Comparison of ENCODE assay signal across 10 cellular contexts in the genomic region with DNA sequence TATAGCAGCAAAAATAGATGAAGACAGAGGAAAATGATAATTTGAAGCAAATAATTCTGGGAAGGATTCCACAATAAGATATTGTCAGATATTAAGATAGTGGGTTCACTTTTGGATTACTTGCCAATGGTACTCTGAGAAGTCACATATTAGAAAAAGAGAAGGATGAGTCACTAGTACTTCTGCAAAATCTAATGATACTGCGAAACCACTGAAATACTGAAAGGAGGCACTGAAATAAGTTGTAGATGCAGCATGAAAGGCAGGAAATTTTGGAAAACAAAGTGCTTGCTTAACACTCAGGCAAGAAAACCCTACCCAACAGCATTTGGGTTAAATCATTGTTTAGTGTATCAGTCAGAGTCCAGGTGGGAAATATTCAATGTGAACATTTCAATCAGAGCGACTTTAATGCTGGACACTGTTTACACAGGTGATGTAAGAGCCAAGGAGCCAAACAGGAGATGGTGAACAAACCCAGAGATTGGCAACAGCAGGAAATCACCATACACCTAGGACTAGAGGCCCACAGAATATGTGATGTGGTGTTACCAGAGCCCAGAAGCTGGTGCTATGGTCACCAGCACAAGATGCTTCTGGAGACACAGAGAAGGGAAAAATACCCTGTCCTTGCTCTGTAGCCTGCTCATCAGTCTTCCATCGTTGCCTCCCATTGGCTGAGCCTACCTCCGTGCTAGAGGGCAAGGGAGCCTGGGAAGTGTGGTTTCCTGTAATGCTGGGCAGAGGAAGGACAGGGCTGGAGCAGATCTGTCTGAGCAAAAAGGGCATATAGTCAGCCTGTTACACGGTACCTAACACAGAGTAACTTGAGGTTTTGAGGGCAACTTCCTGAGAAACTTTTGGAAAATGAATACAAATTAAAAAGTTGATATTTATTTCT.
DNase-seq lines count a peak whose midpoint lies in the region; ATAC-seq, FAIRE-seq and TF ChIP-seq lines count a peak whose summit lies in the region.
"Had no signal": no experiment of that assay in that cellular context is flagged by ENCODE, and none has a peak within 500 bp of the region (broad histone marks: within the 10 kb centered on the region; RNA-seq: fewer than 3 reads in every experiment).

No MANE protein-coding gene starts in this region.

- H3K79me1 ChIP-seq in H1 (ENCODE audit: low read depth, low read length), result no peaks in the 10 kb centered on the region

- H2BK5ac ChIP-seq in H1 (ENCODE audit: low read depth, low read length), result no peak overlapping the region

- H2AK5ac ChIP-seq in H1 (ENCODE audit: low read depth, low read length), result no peak overlapping the region

- no peak overlapping the region for H4K5ac ChIP-seq in H1 (ENCODE audit: insufficient read length, low read depth, low read length)

- no peaks in the 10 kb centered on the region for H3K79me2 ChIP-seq in H1 (ENCODE audit: control insufficient read depth in 1 of 2, insufficient read depth in 2 of 2, low read length in 2 of 2)

- H3K27me3 ChIP-seq in H1 (replicated peaks in 1 of 4; ENCODE audit: control insufficient read depth in 3 of 4, extremely low read depth in 1 of 4, insufficient read depth in 3 of 4, low read length in 3 of 4) (no peaks in the 10 kb centered on the region), BE2C (no peaks in the 10 kb centered on the region)
- H3K27me3 ChIP-seq: cardiac muscle cell had no signal

- FAIRE-seq in H1 (lab: Jason Lieb, UNC), result no peak

- H3K4me3 ChIP-seq in NB4 (ENCODE audit: low read depth, low read length), result no peak overlapping the region
- no peak overlapping the region for H3K4me3 ChIP-seq in H1 (ENCODE audit: extremely low read depth in 1 of 4, insufficient read depth in 2 of 4, low read depth in 3 of 4, low read length in 4 of 4)
- no peak overlapping the region for H3K4me3 ChIP-seq in BE2C (ENCODE audit: low read depth, low read length)
- H3K4me3 ChIP-seq: cardiac muscle cell, HAP-1 had no signal

- no peak overlapping the region for H2BK120ac ChIP-seq in H1 (replicated peaks; ENCODE audit: low read depth, low read length)

- no peaks in the 10 kb centered on the region for H3K23me2 ChIP-seq in H1 (ENCODE audit: low read depth, low read length)

- peak; percentile 76 for ATAC-seq in GM18502 (IDR thresholded peaks at IDR 0.05; ENCODE audit: poor library complexity, unreplicated experiment)
- ATAC-seq in GM21447 (IDR thresholded peaks at IDR 0.05; ENCODE audit: unreplicated experiment), result peak; percentile 73

- H2BK12ac ChIP-seq in H1 (ENCODE audit: low read depth, low read length), result no peak overlapping the region

- no peak for TF ChIP-seq EP300 in H1 (IDR thresholded peaks at IDR 0.05; ENCODE audit: borderline replicate concordance in 1 of 2, low read depth in 2 of 2, low read length in 2 of 2)

- no peak overlapping the region for H3K9ac ChIP-seq in H1 (replicated peaks in 1 of 4; ENCODE audit: extremely low read depth in 1 of 4, low read depth in 3 of 4, low read length in 3 of 4)

- no peaks in the 10 kb centered on the region for H3K9me3 ChIP-seq in H1 (ENCODE audit: insufficient read depth in 2 of 2, low read depth in 1 of 2, low read length in 1 of 2)
- H3K9me3 ChIP-seq in BE2C, result no peaks in the 10 kb centered on the region
- H3K9me3 ChIP-seq: HAP-1 had no signal

- H3K4me1 ChIP-seq in H1 (replicated peaks in 1 of 4; ENCODE audit: control insufficient read depth in 3 of 4, insufficient read depth in 4 of 4, low read length in 3 of 4) (no peaks in the 10 kb centered on the region), BE2C (no peaks in the 10 kb centered on the region)
- H3K4me1 ChIP-seq: HAP-1 had no signal

- H3K36me3 ChIP-seq in H1 (ENCODE audit: control insufficient read depth in 2 of 4, insufficient read depth in 4 of 4, low read length in 3 of 4), result no peaks in the 10 kb centered on the region
- no peaks in the 10 kb centered on the region for H3K36me3 ChIP-seq in BE2C
- H3K36me3 ChIP-seq: cardiac muscle cell, HAP-1 had no signal

- 89% methylated on average over 5 of the region's 5 CpGs; no CpG with 5 or more reads in 1 of the 2 experiments for WGBS in H1 (ENCODE audit: extremely low coverage in 1 of 2, insufficient coverage in 1 of 2, insufficient read length in 1 of 2, insufficient replicate concordance in 2 of 2, low coverage in 1 of 2, low lambda C conversion rate in 2 of 2, missing lambda C conversion rate in 1 of 2), 2 experiments

- no peak overlapping the region for H3K4me2 ChIP-seq in H1 (ENCODE audit: insufficient read depth in 1 of 2, low read depth in 2 of 2, low read length in 2 of 2)

- H2BK15ac ChIP-seq in H1 (ENCODE audit: low read length), result no peak overlapping the region

- peak; percentile 70 for DNase-seq in NB4 (ENCODE audit: low read depth)
- DNase-seq in H1 (ENCODE audit: low read depth in 1 of 2, low spot score in 2 of 2), result no peak
- DNase-seq in iPS-NIHi7 (ENCODE audit: extremely low spot score), result no peak
- no peak for DNase-seq in BE2C
- DNase-seq in activated CD4-positive, alpha-beta T cell treated with anti-CD3 and anti-CD28 coated beads, Interleukin-2, amount 50 U/mL, for 1 hour, result no peak
- DNase-seq: NCI-H1048 had no signal

- no peak overlapping the region for H3K18ac ChIP-seq in H1 (ENCODE audit: extremely low read depth, low read length)

- no peak overlapping the region for H3K56ac ChIP-seq in H1 (replicated peaks; ENCODE audit: insufficient read length, low read depth, low read length)

- H3K14ac ChIP-seq in H1 (ENCODE audit: insufficient read length), result no peak overlapping the region

- H2AFZ ChIP-seq in H1 (ENCODE audit: low read length), result 0 out of 2 replicates have a peak overlapping the region, but pooled peaks have one; percentile 79

- no peak overlapping the region for H3K23ac ChIP-seq in H1 (ENCODE audit: insufficient read length)

- no peak overlapping the region for H3K27ac ChIP-seq in H1 (ENCODE audit: low read depth, low read length)
- H3K27ac ChIP-seq: cardiac muscle cell had no signal

- no peaks in the 10 kb centered on the region for H4K20me1 ChIP-seq in H1 (replicated peaks in 1 of 2; ENCODE audit: control insufficient read depth in 1 of 2, insufficient read depth in 2 of 2, low read length in 2 of 2)

- TF ChIP-seq RAD21 in H1 (IDR thresholded peaks at IDR 0.05 in 1 of 2, conservative IDR thresholded peaks at IDR 0.05 in 1 of 2; ENCODE audit: low read depth in 2 of 2, low read length in 2 of 2), result no peak

- CTCF ChIA-PET in H1 (lab: Charles Lee; ENCODE audit: partially characterized antibody), result interaction anchor here (0.7 to 1.6 kb wide), 3 partner anchors 12 to 1339 kb away, joined by 3 to 4 read pairs (median 3); no protein-coding TSS in a partner anchor

- H4K8ac ChIP-seq in H1 (ENCODE audit: extremely low read depth, insufficient read depth, low read length), result no peak overlapping the region

- H3K4ac ChIP-seq in H1 (replicated peaks; ENCODE audit: insufficient read length, low read depth, low read length), result no peak overlapping the region

- TF ChIP-seq CTCF in NB4 (IDR thresholded peaks at IDR 0.05; ENCODE audit: low read depth, low read length), result no peak
- TF ChIP-seq CTCF in H1 (IDR thresholded peaks at IDR 0.05; ENCODE audit: control extremely low read depth in 1 of 3, insufficient read depth in 1 of 3, low read depth in 1 of 3, low read length in 3 of 3), result no peak
- TF ChIP-seq CTCF in BE2C (IDR thresholded peaks at IDR 0.05; ENCODE audit: low read depth, low read length), result no peak

- POLR2A ChIA-PET in H1 (lab: Charles Lee; ENCODE audit: partially characterized antibody), result no interaction called here

- no peak for TF ChIP-seq POLR2A in NB4 (IDR thresholded peaks at IDR 0.05; ENCODE audit: extremely low read depth, insufficient read length)
- TF ChIP-seq POLR2A in H1 (IDR thresholded peaks at IDR 0.05; ENCODE audit: control extremely low read depth in 1 of 2, low read depth in 2 of 2, low read length in 2 of 2), result no peak

- H4K91ac ChIP-seq in H1 (replicated peaks; ENCODE audit: insufficient read length, low read length), result no peak overlapping the region

- H2BK20ac ChIP-seq in H1 (ENCODE audit: low read length), result no peak overlapping the region

TF ChIP-seq in H1, 55 proteins besides CTCF, POLR2A, EP300 and RAD21:
- TF ChIP-seq SUZ12 (IDR thresholded peaks at IDR 0.05; ENCODE audit: low read length) (no peak), SIN3A (conservative IDR thresholded peaks at IDR 0.05 in 1 of 2, IDR thresholded peaks at IDR 0.05 in 1 of 2; ENCODE audit: low read depth in 1 of 2, low read length in 2 of 2) (no peak), SIX5 (IDR thresholded peaks at IDR 0.05; ENCODE audit: low read depth, low read length) (no peak), TAF1 (IDR thresholded peaks at IDR 0.05; ENCODE audit: low read depth, low read length) (no peak), GTF2F1 (IDR thresholded peaks at IDR 0.05; ENCODE audit: borderline replicate concordance, low read depth, low read length) (no peak), RBBP5 (IDR thresholded peaks at IDR 0.05; ENCODE audit: borderline replicate concordance, low read depth, low read length) (no peak), YY1 (IDR thresholded peaks at IDR 0.05; ENCODE audit: low read depth, low read length) (no peak), KDM1A (IDR thresholded peaks at IDR 0.05; ENCODE audit: borderline replicate concordance, low read length) (no peak), ATF3 (IDR thresholded peaks at IDR 0.05; ENCODE audit: insufficient read depth, low read depth, low read length) (no peak), PHF8 (conservative IDR thresholded peaks at IDR 0.05; ENCODE audit: low read depth, low read length) (no peak), GABPA (IDR thresholded peaks at IDR 0.05; ENCODE audit: borderline replicate concordance, insufficient read depth, low read length) (no peak), BCL11A (IDR thresholded peaks at IDR 0.05; ENCODE audit: low read depth in 2 of 2, low read length in 2 of 2) (no peak), RXRA (IDR thresholded peaks at IDR 0.05; ENCODE audit: insufficient read depth, low read depth, low read length) (no peak), CHD2 (IDR thresholded peaks at IDR 0.05; ENCODE audit: low read length) (no peak)
